Comparison of ENCODE assay signal across 3 cellular contexts in the genomic region with DNA sequence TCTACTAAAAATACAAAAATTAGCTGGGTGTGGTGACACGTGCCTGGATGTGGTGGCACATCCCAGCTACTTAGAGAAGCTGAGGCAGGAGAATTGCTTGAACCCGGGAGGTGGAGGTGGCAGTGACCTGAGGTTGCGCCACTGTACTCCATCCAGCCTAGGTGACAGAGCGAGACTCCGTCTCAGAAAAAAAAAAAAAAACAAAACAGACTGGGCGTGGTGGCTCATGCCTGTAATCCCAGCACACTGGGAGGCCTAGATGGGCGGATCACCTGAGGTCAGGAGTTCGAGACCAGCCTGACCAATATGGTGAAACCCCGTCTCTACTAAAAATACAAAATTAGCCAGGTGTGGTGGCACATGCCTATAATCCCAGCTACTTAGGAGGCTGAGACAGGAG. TPM values are rescaled to one million over a fixed set of nuclear protein-coding genes. Genes with fewer than 3 reads are reported as not detected.
"Had no signal": no experiment of that assay in that cellular context is flagged by ENCODE, and none has a peak within 500 bp of the region (broad histone marks: within the 10 kb centered on the region; RNA-seq: fewer than 3 reads in every experiment).

No MANE protein-coding gene starts in this region.

RNA-seq across cellular contexts. Expression of gene SMIM5, which starts 39.8 kb away (rescaled TPM):
- total RNA-seq: activated CD4-positive, alpha-beta memory T cell treated with anti-CD3 and anti-CD28 coated beads for 36 hours; activated CD4-positive, alpha-beta memory T cell treated with anti-CD3 and anti-CD28 coated beads, Interleukin-2, amount 10 ng/mL, durations not matched to agents 7 days and 5 days; WTC11 had no signal
